ENCODE assay signal across 2 cellular contexts in genomic region chr16:53356478-53357207, GRCh38.
TF ChIP-seq lines count a peak whose summit lies in the region.

No MANE protein-coding gene starts in this region.

TF ChIP-seq in HEK293, 187 proteins besides CTCF, POLR2A, EP300 and RAD21 (continued from another document):
- TF ChIP-seq, protein P1, sequence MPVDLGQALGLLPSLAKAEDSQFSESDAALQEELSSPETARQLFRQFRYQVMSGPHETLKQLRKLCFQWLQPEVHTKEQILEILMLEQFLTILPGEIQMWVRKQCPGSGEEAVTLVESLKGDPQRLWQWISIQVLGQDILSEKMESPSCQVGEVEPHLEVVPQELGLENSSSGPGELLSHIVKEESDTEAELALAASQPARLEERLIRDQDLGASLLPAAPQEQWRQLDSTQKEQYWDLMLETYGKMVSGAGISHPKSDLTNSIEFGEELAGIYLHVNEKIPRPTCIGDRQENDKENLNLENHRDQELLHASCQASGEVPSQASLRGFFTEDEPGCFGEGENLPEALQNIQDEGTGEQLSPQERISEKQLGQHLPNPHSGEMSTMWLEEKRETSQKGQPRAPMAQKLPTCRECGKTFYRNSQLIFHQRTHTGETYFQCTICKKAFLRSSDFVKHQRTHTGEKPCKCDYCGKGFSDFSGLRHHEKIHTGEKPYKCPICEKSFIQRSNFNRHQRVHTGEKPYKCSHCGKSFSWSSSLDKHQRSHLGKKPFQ (tag by site-specific recombination; IDR thresholded peaks at IDR 0.05): no peak
- TF ChIP-seq ZNF221 (tag by site-specific recombination; IDR thresholded peaks at IDR 0.05; ENCODE audit: borderline replicate concordance) (no peak), ZBTB49 (tag by site-specific recombination; IDR thresholded peaks at IDR 0.05; ENCODE audit: low read depth) (no peak), WT1 (tag by site-specific recombination; IDR thresholded peaks at IDR 0.05) (no peak)
- TF ChIP-seq, protein P2, sequence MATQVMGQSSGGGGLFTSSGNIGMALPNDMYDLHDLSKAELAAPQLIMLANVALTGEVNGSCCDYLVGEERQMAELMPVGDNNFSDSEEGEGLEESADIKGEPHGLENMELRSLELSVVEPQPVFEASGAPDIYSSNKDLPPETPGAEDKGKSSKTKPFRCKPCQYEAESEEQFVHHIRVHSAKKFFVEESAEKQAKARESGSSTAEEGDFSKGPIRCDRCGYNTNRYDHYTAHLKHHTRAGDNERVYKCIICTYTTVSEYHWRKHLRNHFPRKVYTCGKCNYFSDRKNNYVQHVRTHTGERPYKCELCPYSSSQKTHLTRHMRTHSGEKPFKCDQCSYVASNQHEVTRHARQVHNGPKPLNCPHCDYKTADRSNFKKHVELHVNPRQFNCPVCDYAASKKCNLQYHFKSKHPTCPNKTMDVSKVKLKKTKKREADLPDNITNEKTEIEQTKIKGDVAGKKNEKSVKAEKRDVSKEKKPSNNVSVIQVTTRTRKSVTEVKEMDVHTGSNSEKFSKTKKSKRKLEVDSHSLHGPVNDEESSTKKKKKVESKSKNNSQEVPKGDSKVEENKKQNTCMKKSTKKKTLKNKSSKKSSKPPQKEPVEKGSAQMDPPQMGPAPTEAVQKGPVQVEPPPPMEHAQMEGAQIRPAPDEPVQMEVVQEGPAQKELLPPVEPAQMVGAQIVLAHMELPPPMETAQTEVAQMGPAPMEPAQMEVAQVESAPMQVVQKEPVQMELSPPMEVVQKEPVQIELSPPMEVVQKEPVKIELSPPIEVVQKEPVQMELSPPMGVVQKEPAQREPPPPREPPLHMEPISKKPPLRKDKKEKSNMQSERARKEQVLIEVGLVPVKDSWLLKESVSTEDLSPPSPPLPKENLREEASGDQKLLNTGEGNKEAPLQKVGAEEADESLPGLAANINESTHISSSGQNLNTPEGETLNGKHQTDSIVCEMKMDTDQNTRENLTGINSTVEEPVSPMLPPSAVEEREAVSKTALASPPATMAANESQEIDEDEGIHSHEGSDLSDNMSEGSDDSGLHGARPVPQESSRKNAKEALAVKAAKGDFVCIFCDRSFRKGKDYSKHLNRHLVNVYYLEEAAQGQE (tag by site-specific recombination; IDR thresholded peaks at IDR 0.05): 0 out of 2 replicates have a peak, but pooled peaks have one; percentile 39
- TF ChIP-seq, protein P3, sequence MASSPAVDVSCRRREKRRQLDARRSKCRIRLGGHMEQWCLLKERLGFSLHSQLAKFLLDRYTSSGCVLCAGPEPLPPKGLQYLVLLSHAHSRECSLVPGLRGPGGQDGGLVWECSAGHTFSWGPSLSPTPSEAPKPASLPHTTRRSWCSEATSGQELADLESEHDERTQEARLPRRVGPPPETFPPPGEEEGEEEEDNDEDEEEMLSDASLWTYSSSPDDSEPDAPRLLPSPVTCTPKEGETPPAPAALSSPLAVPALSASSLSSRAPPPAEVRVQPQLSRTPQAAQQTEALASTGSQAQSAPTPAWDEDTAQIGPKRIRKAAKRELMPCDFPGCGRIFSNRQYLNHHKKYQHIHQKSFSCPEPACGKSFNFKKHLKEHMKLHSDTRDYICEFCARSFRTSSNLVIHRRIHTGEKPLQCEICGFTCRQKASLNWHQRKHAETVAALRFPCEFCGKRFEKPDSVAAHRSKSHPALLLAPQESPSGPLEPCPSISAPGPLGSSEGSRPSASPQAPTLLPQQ (tag by site-specific recombination; IDR thresholded peaks at IDR 0.05): 0 out of 2 replicates have a peak, but pooled peaks have one; percentile 23

TF ChIP-seq in K562, 482 proteins besides CTCF, POLR2A, EP300 and RAD21 (continued from another document):
- no peak for TF ChIP-seq GABPA (tag; conservative IDR thresholded peaks at IDR 0.05; ENCODE audit: low read depth)
- TF ChIP-seq, protein P4, sequence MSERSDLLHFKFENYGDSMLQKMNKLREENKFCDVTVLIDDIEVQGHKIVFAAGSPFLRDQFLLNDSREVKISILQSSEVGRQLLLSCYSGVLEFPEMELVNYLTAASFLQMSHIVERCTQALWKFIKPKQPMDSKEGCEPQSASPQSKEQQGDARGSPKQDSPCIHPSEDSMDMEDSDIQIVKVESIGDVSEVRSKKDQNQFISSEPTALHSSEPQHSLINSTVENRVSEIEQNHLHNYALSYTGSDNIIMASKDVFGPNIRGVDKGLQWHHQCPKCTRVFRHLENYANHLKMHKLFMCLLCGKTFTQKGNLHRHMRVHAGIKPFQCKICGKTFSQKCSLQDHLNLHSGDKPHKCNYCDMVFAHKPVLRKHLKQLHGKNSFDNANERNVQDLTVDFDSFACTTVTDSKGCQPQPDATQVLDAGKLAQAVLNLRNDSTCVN (CRISPR knock-in tag; IDR thresholded peaks at IDR 0.05): no peak
- TF ChIP-seq KHSRP (IDR thresholded peaks at IDR 0.05): no peak
- TF ChIP-seq RBM17 (IDR thresholded peaks at IDR 0.05; ENCODE audit: borderline replicate concordance, low read depth, low read length): no peak
- no peak for TF ChIP-seq MLX (CRISPR knock-in tag; conservative IDR thresholded peaks at IDR 0.05)
- TF ChIP-seq, protein P5, sequence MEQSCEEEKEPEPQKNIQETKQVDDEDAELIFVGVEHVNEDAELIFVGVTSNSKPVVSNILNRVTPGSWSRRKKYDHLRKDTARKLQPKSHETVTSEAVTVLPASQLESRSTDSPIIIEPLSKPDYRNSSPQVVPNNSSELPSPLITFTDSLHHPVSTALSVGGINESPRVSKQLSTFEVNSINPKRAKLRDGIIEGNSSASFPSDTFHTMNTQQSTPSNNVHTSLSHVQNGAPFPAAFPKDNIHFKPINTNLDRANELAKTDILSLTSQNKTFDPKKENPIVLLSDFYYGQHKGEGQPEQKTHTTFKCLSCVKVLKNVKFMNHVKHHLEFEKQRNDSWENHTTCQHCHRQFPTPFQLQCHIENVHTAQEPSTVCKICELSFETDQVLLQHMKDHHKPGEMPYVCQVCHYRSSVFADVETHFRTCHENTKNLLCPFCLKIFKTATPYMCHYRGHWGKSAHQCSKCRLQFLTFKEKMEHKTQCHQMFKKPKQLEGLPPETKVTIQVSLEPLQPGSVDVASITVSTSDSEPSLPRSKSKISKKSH (CRISPR knock-in tag; IDR thresholded peaks at IDR 0.05): no peak
- TF ChIP-seq, protein P6, sequence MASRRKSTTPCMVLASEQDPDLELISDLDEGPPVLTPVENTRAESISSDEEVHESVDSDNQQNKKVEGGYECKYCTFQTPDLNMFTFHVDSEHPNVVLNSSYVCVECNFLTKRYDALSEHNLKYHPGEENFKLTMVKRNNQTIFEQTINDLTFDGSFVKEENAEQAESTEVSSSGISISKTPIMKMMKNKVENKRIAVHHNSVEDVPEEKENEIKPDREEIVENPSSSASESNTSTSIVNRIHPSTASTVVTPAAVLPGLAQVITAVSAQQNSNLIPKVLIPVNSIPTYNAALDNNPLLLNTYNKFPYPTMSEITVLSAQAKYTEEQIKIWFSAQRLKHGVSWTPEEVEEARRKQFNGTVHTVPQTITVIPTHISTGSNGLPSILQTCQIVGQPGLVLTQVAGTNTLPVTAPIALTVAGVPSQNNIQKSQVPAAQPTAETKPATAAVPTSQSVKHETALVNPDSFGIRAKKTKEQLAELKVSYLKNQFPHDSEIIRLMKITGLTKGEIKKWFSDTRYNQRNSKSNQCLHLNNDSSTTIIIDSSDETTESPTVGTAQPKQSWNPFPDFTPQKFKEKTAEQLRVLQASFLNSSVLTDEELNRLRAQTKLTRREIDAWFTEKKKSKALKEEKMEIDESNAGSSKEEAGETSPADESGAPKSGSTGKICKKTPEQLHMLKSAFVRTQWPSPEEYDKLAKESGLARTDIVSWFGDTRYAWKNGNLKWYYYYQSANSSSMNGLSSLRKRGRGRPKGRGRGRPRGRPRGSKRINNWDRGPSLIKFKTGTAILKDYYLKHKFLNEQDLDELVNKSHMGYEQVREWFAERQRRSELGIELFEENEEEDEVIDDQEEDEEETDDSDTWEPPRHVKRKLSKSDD (conservative IDR thresholded peaks at IDR 0.05; ENCODE audit: low read length): no peak
- TF ChIP-seq NFIX (CRISPR knock-in tag; IDR thresholded peaks at IDR 0.05; ENCODE audit: low read depth): no peak
